8 cellular contexts compared by ENCODE assay signal in genomic region chr5:134738963-134739661, GRCh38. TPM values are rescaled to one million over a fixed set of nuclear protein-coding genes. Genes with fewer than 3 reads are reported as not detected.
DNase-seq lines count a peak whose midpoint lies in the region; ATAC-seq and TF ChIP-seq lines count a peak whose summit lies in the region.

No MANE protein-coding gene starts in this region.

- CTCF ChIA-PET in HEK293 (lab: Yijun Ruan, JAX), result interaction anchor here (0.7 to 2.2 kb wide), 14 partner anchors 10 to 1815 kb away, joined by 3 to 15 read pairs (median 4); partner anchors contain the start of gene DDX46
- CTCF ChIA-PET in activated naive CD4-positive, alpha-beta T cell treated with anti-CD3 and anti-CD28 coated beads, Interleukin-2, amount 10 ng/mL, durations not matched to agents 7 days and 5 days (lab: Charles Lee), result interaction anchor here (0.8 to 3.6 kb wide), 8 partner anchors 18 to 556 kb away, joined by 3 to 30 read pairs (median 4); partner anchors contain the start of genes DDX46 and PCBD2

- peak overlapping the region; percentile 86 for H3K27ac Mint-ChIP-seq in activated naive CD4-positive, alpha-beta T cell treated with anti-CD3 and anti-CD28 coated beads, Interleukin-2, amount 10 ng/mL, durations not matched to agents 7 days and 5 days

- H3K9me3 Mint-ChIP-seq in activated naive CD4-positive, alpha-beta T cell treated with anti-CD3 and anti-CD28 coated beads, Interleukin-2, amount 10 ng/mL, durations not matched to agents 7 days and 5 days, result no peaks in the 10 kb centered on the region

- H3K27ac ChIP-seq in HEK293 (ENCODE audit: extremely low read depth, low read depth, low read length) (peak overlapping the region; percentile 54; the same call in 1 of the 2 replicates), gastroesophageal sphincter (peak overlapping the region; percentile 73 to 98 (median 97))

- TF ChIP-seq POLR2A in gastroesophageal sphincter (IDR thresholded peaks at IDR 0.05), result no peak

- no peak for TF ChIP-seq EP300 in gastroesophageal sphincter (IDR thresholded peaks at IDR 0.05)

- DNase-seq in COLO668 (lab: John Stamatoyannopoulos, UW; ENCODE audit: unreplicated experiment), result peak; percentile 12
- no peak for DNase-seq in NT2/D1 (ENCODE audit: low read depth, low spot score)
- peak; percentile 48 for DNase-seq in activated naive CD4-positive, alpha-beta T cell treated with anti-CD3 and anti-CD28 coated beads, Interleukin-2, amount 10 ng/mL, durations not matched to agents 7 days and 5 days
- DNase-seq in omental fat pad (ENCODE audit: low spot score), result no peak

- peak overlapping the region; percentile 85 for H3K4me3 Mint-ChIP-seq in activated naive CD4-positive, alpha-beta T cell treated with anti-CD3 and anti-CD28 coated beads, Interleukin-2, amount 10 ng/mL, durations not matched to agents 7 days and 5 days

- H3K4me3 ChIP-seq in HEK293 (ENCODE audit: low read depth, low read length), result peak overlapping the region; percentile 84
- H3K4me3 ChIP-seq in NT2/D1 (ENCODE audit: insufficient read length, low read depth), result peak overlapping the region; percentile 81
- peak overlapping the region; percentile 66 to 91 for H3K4me3 ChIP-seq in gastroesophageal sphincter

- H3K36me3 ChIP-seq in HEK293 (ENCODE audit: control insufficient read depth in 2 of 2, insufficient read depth in 1 of 2, low read length in 2 of 2) (peaks cover 21 to 28% of the 10 kb centered on the region in 2 experiments), NT2/D1 (ENCODE audit: insufficient read depth, insufficient read length, low read length) (peaks cover 24% of the 10 kb centered on the region), gastroesophageal sphincter (peaks cover 0 to 27% of the 10 kb centered on the region in 2 donors)

- H3K4me1 Mint-ChIP-seq in activated naive CD4-positive, alpha-beta T cell treated with anti-CD3 and anti-CD28 coated beads, Interleukin-2, amount 10 ng/mL, durations not matched to agents 7 days and 5 days, result peaks cover 42% of the 10 kb centered on the region

- peaks cover 6% of the 10 kb centered on the region for H3K36me3 Mint-ChIP-seq in activated naive CD4-positive, alpha-beta T cell treated with anti-CD3 and anti-CD28 coated beads, Interleukin-2, amount 10 ng/mL, durations not matched to agents 7 days and 5 days

- H3K27me3 ChIP-seq in NT2/D1 (ENCODE audit: insufficient read depth, insufficient read length) (no peaks in the 10 kb centered on the region), gastroesophageal sphincter (no peaks in the 10 kb centered on the region)

- peaks cover 10% of the 10 kb centered on the region for H3K4me1 ChIP-seq in HEK293 (ENCODE audit: control insufficient read depth, insufficient read depth, low read length)
- no peaks in the 10 kb centered on the region for H3K4me1 ChIP-seq in NT2/D1 (ENCODE audit: insufficient read depth, insufficient read length)
- H3K4me1 ChIP-seq in gastroesophageal sphincter, result peaks cover 0 to 49% (median 18%) of the 10 kb centered on the region in 3 donors

- H3K9me3 ChIP-seq in HEK293 (ENCODE audit: control insufficient read depth, insufficient read depth, low read depth, low read length), result no peaks in the 10 kb centered on the region
- no peaks in the 10 kb centered on the region for H3K9me3 ChIP-seq in NT2/D1 (ENCODE audit: insufficient read depth, low read length)
- H3K9me3 ChIP-seq in gastroesophageal sphincter, result no peaks in the 10 kb centered on the region

- H3K27me3 Mint-ChIP-seq in activated naive CD4-positive, alpha-beta T cell treated with anti-CD3 and anti-CD28 coated beads, Interleukin-2, amount 10 ng/mL, durations not matched to agents 7 days and 5 days, result no peaks in the 10 kb centered on the region

- TF ChIP-seq CTCF in HEK293 (tag by site-specific recombination; IDR thresholded peaks at IDR 0.05), result peak; percentile 73; the same call in 1 of the 2 replicates
- peak in 1 of 4 experiments; percentile 27 for TF ChIP-seq CTCF in gastroesophageal sphincter (IDR thresholded peaks at IDR 0.05)
- no peak for TF ChIP-seq CTCF in omental fat pad (IDR thresholded peaks at IDR 0.05)

- no peak for ATAC-seq in gastroesophageal sphincter
- ATAC-seq in omental fat pad (ENCODE audit: low FRiP score), result peak; percentile 3
- ATAC-seq in HG02571 (IDR thresholded peaks at IDR 0.05; ENCODE audit: unreplicated experiment), result no peak
- ATAC-seq in HG03159 (IDR thresholded peaks at IDR 0.05; ENCODE audit: unreplicated experiment), result no peak

- 2 to 4% methylated on average over 21 of the region's 21 CpGs for WGBS in gastroesophageal sphincter (ENCODE audit: low coverage in 1 of 2), 2 donors

- POLR2A ChIA-PET in HEK293 (lab: Yijun Ruan, JAX), result interaction anchor here (1.0 to 2.5 kb wide), 5 partner anchors 11 to 165 kb away, joined by 3 to 25 read pairs (median 8); partner anchors contain the start of genes C5orf24, DDX46, PCBD2 and SEC24A

- H3K9ac ChIP-seq in NT2/D1 (ENCODE audit: insufficient read length, low read depth), result peak overlapping the region; percentile 88

TF ChIP-seq in HEK293, 187 proteins besides CTCF, POLR2A, EP300 and RAD21 (continues in another document):
- TF ChIP-seq, protein P1, sequence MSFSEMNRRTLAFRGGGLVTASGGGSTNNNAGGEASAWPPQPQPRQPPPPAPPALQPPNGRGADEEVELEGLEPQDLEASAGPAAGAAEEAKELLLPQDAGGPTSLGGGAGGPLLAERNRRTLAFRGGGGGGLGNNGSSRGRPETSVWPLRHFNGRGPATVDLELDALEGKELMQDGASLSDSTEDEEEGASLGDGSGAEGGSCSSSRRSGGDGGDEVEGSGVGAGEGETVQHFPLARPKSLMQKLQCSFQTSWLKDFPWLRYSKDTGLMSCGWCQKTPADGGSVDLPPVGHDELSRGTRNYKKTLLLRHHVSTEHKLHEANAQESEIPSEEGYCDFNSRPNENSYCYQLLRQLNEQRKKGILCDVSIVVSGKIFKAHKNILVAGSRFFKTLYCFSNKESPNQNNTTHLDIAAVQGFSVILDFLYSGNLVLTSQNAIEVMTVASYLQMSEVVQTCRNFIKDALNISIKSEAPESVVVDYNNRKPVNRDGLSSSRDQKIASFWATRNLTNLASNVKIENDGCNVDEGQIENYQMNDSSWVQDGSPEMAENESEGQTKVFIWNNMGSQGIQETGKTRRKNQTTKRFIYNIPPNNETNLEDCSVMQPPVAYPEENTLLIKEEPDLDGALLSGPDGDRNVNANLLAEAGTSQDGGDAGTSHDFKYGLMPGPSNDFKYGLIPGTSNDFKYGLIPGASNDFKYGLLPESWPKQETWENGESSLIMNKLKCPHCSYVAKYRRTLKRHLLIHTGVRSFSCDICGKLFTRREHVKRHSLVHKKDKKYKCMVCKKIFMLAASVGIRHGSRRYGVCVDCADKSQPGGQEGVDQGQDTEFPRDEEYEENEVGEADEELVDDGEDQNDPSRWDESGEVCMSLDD (tag by site-specific recombination; IDR thresholded peaks at IDR 0.05), result peak; percentile 75; the same call in 1 of the 2 replicates
- TF ChIP-seq ZNF629 (tag by site-specific recombination; IDR thresholded peaks at IDR 0.05), result peak; percentile 30; the same call in 1 of the 2 replicates
- TF ChIP-seq ZBTB6 (tag by site-specific recombination; IDR thresholded peaks at IDR 0.05), result no peak
- TF ChIP-seq ZBTB8A (tag by site-specific recombination; IDR thresholded peaks at IDR 0.05), result 0 out of 2 replicates have a peak, but pooled peaks have one; percentile 4
- peak; percentile 32; the same call in 1 of the 2 replicates for TF ChIP-seq SP2 (tag by site-specific recombination; IDR thresholded peaks at IDR 0.05)
- 0 out of 2 replicates have a peak, but pooled peaks have one; percentile 53 for TF ChIP-seq ZNF660 (tag by site-specific recombination; IDR thresholded peaks at IDR 0.05)
- TF ChIP-seq, protein P2, sequence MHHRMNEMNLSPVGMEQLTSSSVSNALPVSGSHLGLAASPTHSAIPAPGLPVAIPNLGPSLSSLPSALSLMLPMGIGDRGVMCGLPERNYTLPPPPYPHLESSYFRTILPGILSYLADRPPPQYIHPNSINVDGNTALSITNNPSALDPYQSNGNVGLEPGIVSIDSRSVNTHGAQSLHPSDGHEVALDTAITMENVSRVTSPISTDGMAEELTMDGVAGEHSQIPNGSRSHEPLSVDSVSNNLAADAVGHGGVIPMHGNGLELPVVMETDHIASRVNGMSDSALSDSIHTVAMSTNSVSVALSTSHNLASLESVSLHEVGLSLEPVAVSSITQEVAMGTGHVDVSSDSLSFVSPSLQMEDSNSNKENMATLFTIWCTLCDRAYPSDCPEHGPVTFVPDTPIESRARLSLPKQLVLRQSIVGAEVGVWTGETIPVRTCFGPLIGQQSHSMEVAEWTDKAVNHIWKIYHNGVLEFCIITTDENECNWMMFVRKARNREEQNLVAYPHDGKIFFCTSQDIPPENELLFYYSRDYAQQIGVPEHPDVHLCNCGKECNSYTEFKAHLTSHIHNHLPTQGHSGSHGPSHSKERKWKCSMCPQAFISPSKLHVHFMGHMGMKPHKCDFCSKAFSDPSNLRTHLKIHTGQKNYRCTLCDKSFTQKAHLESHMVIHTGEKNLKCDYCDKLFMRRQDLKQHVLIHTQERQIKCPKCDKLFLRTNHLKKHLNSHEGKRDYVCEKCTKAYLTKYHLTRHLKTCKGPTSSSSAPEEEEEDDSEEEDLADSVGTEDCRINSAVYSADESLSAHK (tag by site-specific recombination; IDR thresholded peaks at IDR 0.05), result 0 out of 2 replicates have a peak, but pooled peaks have one; percentile 22
- TF ChIP-seq ZNF600 (tag by site-specific recombination; IDR thresholded peaks at IDR 0.05), result no peak
- no peak for TF ChIP-seq ZNF23 (tag by site-specific recombination; IDR thresholded peaks at IDR 0.05; ENCODE audit: borderline replicate concordance)
- TF ChIP-seq ZNF561 (tag by site-specific recombination; IDR thresholded peaks at IDR 0.05; ENCODE audit: borderline replicate concordance), result 0 out of 2 replicates have a peak, but pooled peaks have one; percentile 34
- peak; percentile 56 for TF ChIP-seq ZNF366 (tag by site-specific recombination; conservative IDR thresholded peaks at IDR 0.05)
- TF ChIP-seq ZNF830 (tag by site-specific recombination; IDR thresholded peaks at IDR 0.05; ENCODE audit: low read depth), result no peak
- no peak for TF ChIP-seq ZNF626 (tag by site-specific recombination; IDR thresholded peaks at IDR 0.05)
- TF ChIP-seq ZFP37 (tag by site-specific recombination; IDR thresholded peaks at IDR 0.05), result 0 out of 2 replicates have a peak, but pooled peaks have one; percentile 8

RNA-seq across cellular contexts. Expression of gene CAMLG, which starts 0.8 kb away (rescaled TPM):
- total RNA-seq in gastroesophageal sphincter (10 to 100 TPM; 35.7 to 47.3 (median 43.5) TPM), omental fat pad (10 to 100 TPM; 27.0 to 40.4 (median 31.0) TPM)

RNA-seq across cellular contexts. Expression of gene DDX46, which starts 19.5 kb away (rescaled TPM):
- total RNA-seq in gastroesophageal sphincter (10 to 100 TPM; 30.4 to 53.5 (median 40.2) TPM), omental fat pad (10 to 100 TPM; 29.4 to 48.5 (median 39.3) TPM)

Comparison
In these comparisons a context has a peak if more than half of its experiments do, and no peak if none do; other contexts are left out.
1. DNase-seq: peak in COLO668 (single experiment) and activated naive CD4-positive, alpha-beta T cell treated with anti-CD3 and anti-CD28 coated beads, Interleukin-2, amount 10 ng/mL, durations not matched to agents 7 days and 5 days (single experiment); none in NT2/D1 (single experiment) and omental fat pad (single experiment).
2. Peak in every context shown above with its lines, with median percentiles within 50 percentile points of each other: H3K4me3 ChIP-seq.